10 cellular contexts compared by ENCODE assay signal in the genomic region with DNA sequence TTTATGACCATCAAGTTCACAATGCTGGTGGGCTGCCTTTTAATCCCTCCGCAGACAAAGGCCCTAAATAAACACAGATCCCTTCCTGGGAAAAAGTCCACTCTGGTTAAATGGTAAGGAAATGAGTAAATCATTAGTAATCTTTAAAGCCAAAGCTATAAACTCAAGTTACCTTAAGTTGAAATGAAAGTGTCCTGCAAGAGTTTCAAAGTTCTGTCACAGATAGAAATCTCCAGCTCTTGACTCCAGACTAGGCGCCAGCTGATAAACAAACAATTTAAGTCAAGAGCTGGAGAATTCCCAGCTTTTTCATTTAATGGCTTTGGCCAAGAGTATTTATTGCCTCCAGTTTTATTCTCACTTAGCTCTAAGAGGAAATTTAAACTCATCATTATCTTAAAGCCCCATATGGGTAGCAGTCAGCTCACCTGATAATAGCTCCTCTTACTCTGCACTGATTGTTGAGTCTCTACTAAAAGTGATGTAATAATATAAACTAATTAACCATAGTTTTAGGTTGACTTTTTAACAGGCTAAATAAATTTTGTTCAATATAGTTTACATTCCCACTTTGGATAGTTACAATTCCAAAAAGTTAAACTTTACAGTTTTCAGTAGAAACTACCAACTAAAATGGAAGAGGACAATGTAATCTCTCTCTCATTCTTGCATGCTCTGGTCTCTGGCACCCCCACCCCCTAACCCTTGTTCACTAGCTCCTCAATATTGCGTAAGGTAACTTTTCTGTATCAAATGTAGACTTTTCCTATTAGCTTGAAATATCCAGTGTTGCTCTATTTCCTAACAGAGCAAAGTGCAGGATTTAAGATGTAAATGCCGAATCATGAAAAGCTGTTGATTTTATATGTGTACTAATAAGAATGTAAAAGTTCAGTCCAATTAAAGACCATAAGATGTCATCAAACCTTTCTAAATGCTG. TPM values are rescaled to one million over a fixed set of nuclear protein-coding genes. Genes with fewer than 3 reads are reported as not detected.
DNase-seq lines count a peak whose midpoint lies in the region; ATAC-seq, FAIRE-seq and TF ChIP-seq lines count a peak whose summit lies in the region.
"Had no signal": no experiment of that assay in that cellular context is flagged by ENCODE, and none has a peak within 500 bp of the region (broad histone marks: within the 10 kb centered on the region; RNA-seq: fewer than 3 reads in every experiment).

No MANE protein-coding gene starts in this region.

- H3K27me3 ChIP-seq in HAP-1 (ENCODE audit: low read depth): no peaks in the 10 kb centered on the region
- no peaks in the 10 kb centered on the region for H3K27me3 ChIP-seq in smooth muscle cell (ENCODE audit: low read depth)

- no peaks in the 10 kb centered on the region for H3K36me3 Mint-ChIP-seq in endothelial cell (ENCODE audit: low read depth, unreplicated experiment)

- TF ChIP-seq CTCF in fibroblast of pulmonary artery (IDR thresholded peaks at IDR 0.05; ENCODE audit: low read length, missing control alignments): no peak
- no peak for TF ChIP-seq CTCF in smooth muscle cell (IDR thresholded peaks at IDR 0.05; ENCODE audit: borderline replicate concordance, insufficient read depth, poor library complexity, severe bottlenecking)
- no peak for TF ChIP-seq CTCF in endothelial cell (IDR thresholded peaks at IDR 0.05; ENCODE audit: unreplicated experiment)

- H3K36me3 ChIP-seq in HAP-1 (replicated peaks): no peaks in the 10 kb centered on the region
- no peaks in the 10 kb centered on the region for H3K36me3 ChIP-seq in smooth muscle cell (ENCODE audit: low read depth)

- H3F3A ChIP-seq in smooth muscle cell (ENCODE audit: low read depth): peaks cover 5% of the 10 kb centered on the region

- H4K20me1 ChIP-seq in smooth muscle cell (ENCODE audit: low read depth): no peaks in the 10 kb centered on the region

- H3K27ac ChIP-seq in smooth muscle cell (ENCODE audit: low read depth): peak overlapping the region; percentile 3

- H3K9ac ChIP-seq in smooth muscle cell (ENCODE audit: low read depth): no peak overlapping the region

- peaks cover 48% of the 10 kb centered on the region for H3K4me1 ChIP-seq in HAP-1
- H3K4me1 ChIP-seq in smooth muscle cell (ENCODE audit: low read depth): peaks cover 55% of the 10 kb centered on the region

- H3K79me2 ChIP-seq in smooth muscle cell (ENCODE audit: low read depth): peaks cover 33% of the 10 kb centered on the region

- H3K9me3 ChIP-seq in HAP-1 (no peaks in the 10 kb centered on the region), smooth muscle cell (replicated peaks; ENCODE audit: low read depth) (no peaks in the 10 kb centered on the region)

- H3K27ac Mint-ChIP-seq in endothelial cell (ENCODE audit: unreplicated experiment): no peak overlapping the region
- H3K27ac Mint-ChIP-seq: stimulated activated memory B cell treated with anti-CD40 and anti-IgM and Interleukin-4, amounts not matched to agents 10 μg/mL and 1 μg/mL and 100 μg/mL, for 72 hours had no signal

- ATAC-seq in GM21390 (IDR thresholded peaks at IDR 0.05; ENCODE audit: unreplicated experiment): no peak
- ATAC-seq: right cardiac atrium; stimulated activated memory B cell treated with anti-CD40 and anti-IgM and Interleukin-4, amounts not matched to agents 10 μg/mL and 1 μg/mL and 100 μg/mL, for 72 hours had no signal

- H3K4me2 ChIP-seq in smooth muscle cell: peak overlapping the region; percentile 44

- no peak overlapping the region for H2AFZ ChIP-seq in smooth muscle cell (ENCODE audit: low read depth)

- WGBS in smooth muscle cell (ENCODE audit: low lambda C conversion rate): 46% methylated on average over 4 of the region's 4 CpGs

- DNase-seq in HAP-1 (ENCODE audit: low spot score in 2 of 2) (peak; percentile 53 to 77), NCI-H748 treated with DMSO at 0.1 percent for 48 hours (lab: John Stamatoyannopoulos, UW) (peak; percentile 48), fibroblast of pulmonary artery (ENCODE audit: low read depth) (peak; percentile 51), smooth muscle cell (lab: John Stamatoyannopoulos, UW; ENCODE audit: unreplicated experiment) (no peak), urothelium cell line (ENCODE audit: low spot score) (no peak), endothelial cell (ENCODE audit: low spot score) (no peak)
- DNase-seq: KG1 had no signal

- FAIRE-seq in urothelium cell line (lab: Jason Lieb, UNC): no peak

- H3K4me1 Mint-ChIP-seq in endothelial cell (ENCODE audit: unreplicated experiment): peaks cover 21% of the 10 kb centered on the region
- H3K4me1 Mint-ChIP-seq: stimulated activated memory B cell treated with anti-CD40 and anti-IgM and Interleukin-4, amounts not matched to agents 10 μg/mL and 1 μg/mL and 100 μg/mL, for 72 hours had no signal

- no peaks in the 10 kb centered on the region for H3K27me3 Mint-ChIP-seq in endothelial cell (ENCODE audit: unreplicated experiment)
- H3K27me3 Mint-ChIP-seq: stimulated activated memory B cell treated with anti-CD40 and anti-IgM and Interleukin-4, amounts not matched to agents 10 μg/mL and 1 μg/mL and 100 μg/mL, for 72 hours had no signal

- H3K4me3 ChIP-seq in HAP-1: no peak overlapping the region
- H3K4me3 ChIP-seq in fibroblast of pulmonary artery (replicated peaks; ENCODE audit: low read depth, low read length): no peak overlapping the region
- peak overlapping the region; percentile 44 for H3K4me3 ChIP-seq in smooth muscle cell

- H3K9me3 Mint-ChIP-seq in endothelial cell (ENCODE audit: unreplicated experiment): no peaks in the 10 kb centered on the region
- H3K9me3 Mint-ChIP-seq: stimulated activated memory B cell treated with anti-CD40 and anti-IgM and Interleukin-4, amounts not matched to agents 10 μg/mL and 1 μg/mL and 100 μg/mL, for 72 hours had no signal

- in situ Hi-C loops in HAP-1 (cut with MboI; ENCODE audit: low sequenced_read_pairs): no loop called here

- no peak overlapping the region for H3K4me3 Mint-ChIP-seq in endothelial cell (ENCODE audit: unreplicated experiment)
- H3K4me3 Mint-ChIP-seq: stimulated activated memory B cell treated with anti-CD40 and anti-IgM and Interleukin-4, amounts not matched to agents 10 μg/mL and 1 μg/mL and 100 μg/mL, for 72 hours had no signal

RNA-seq across cellular contexts. Expression of gene HIBADH, which starts 56.1 kb away (rescaled TPM):
- 16.1 and 25.7 TPM in 2 replicates for total RNA-seq in smooth muscle cell
- polyA plus RNA-seq in smooth muscle cell: 24.4 and 25.5 TPM in 2 replicates
- 15.4 TPM for total RNA-seq in endothelial cell (ENCODE audit: unreplicated experiment)

Comparison
In these comparisons a context has a peak if more than half of its experiments do, and no peak if none do; other contexts are left out.
1. DNase-seq: peak in HAP-1 (2 of 2), NCI-H748 treated with DMSO at 0.1 percent for 48 hours (single experiment) and fibroblast of pulmonary artery (single experiment); none in smooth muscle cell (single experiment), urothelium cell line (single experiment) and endothelial cell (single experiment).